8 cellular contexts compared by ENCODE assay signal in genomic region chr1:197773856-197774255, GRCh38. TPM values are rescaled to one million over a fixed set of nuclear protein-coding genes. Genes with fewer than 3 reads are reported as not detected.
DNase-seq lines count a peak whose midpoint lies in the region; ATAC-seq and TF ChIP-seq lines count a peak whose summit lies in the region.

No MANE protein-coding gene starts in this region.

- H3K9me2 ChIP-seq in MM.1S (replicated peaks; ENCODE audit: insufficient read depth, low read length): no peaks in the 10 kb centered on the region

- no peaks in the 10 kb centered on the region for H4K20me1 ChIP-seq in MM.1S (ENCODE audit: insufficient read depth, low read length)

- H3K9ac ChIP-seq in MM.1S (ENCODE audit: low read length): peak overlapping the region; percentile 70
- no peak overlapping the region for H3K9ac ChIP-seq in mesendoderm (ENCODE audit: low read length)

- H3K23ac ChIP-seq in mesendoderm (ENCODE audit: low read length): no peak overlapping the region

- no peaks in the 10 kb centered on the region for H3K9me3 Mint-ChIP-seq in CD4-positive, CD25-positive, alpha-beta regulatory T cell
- no peaks in the 10 kb centered on the region for H3K9me3 Mint-ChIP-seq in natural killer cell treated with Interleukin-12 subunit alpha and Interleukin-12 subunit beta and Interleukin-15 and Interleukin-18, amount 100 ng/mL, for 72 hours

- no peak overlapping the region for H2AFZ ChIP-seq in MM.1S (ENCODE audit: low read length)

- no CpG with 5 or more reads among the region's 2 CpGs for WGBS in mesendoderm (ENCODE audit: extremely low coverage, insufficient coverage, low lambda C conversion rate)

- H3K27ac Mint-ChIP-seq in CD4-positive, CD25-positive, alpha-beta regulatory T cell: peak overlapping the region in 2 of 3 donors; percentile 82 to 93
- peak overlapping the region; percentile 93 to 99 for H3K27ac Mint-ChIP-seq in natural killer cell treated with Interleukin-12 subunit alpha and Interleukin-12 subunit beta and Interleukin-15 and Interleukin-18, amount 100 ng/mL, for 72 hours

- TF ChIP-seq CTCF in MM.1S (IDR thresholded peaks at IDR 0.05; ENCODE audit: low read length): no peak
- TF ChIP-seq CTCF in GM10266 (IDR thresholded peaks at IDR 0.05; ENCODE audit: control insufficient read depth, insufficient read depth, low read depth, missing control alignments): no peak

- ATAC-seq in CD4-positive, CD25-positive, alpha-beta regulatory T cell (ENCODE audit: low read depth in 2 of 2): no peak
- no peak for ATAC-seq in natural killer cell treated with Interleukin-12 subunit alpha and Interleukin-12 subunit beta and Interleukin-15 and Interleukin-18, amount 100 ng/mL, for 72 hours

- no peak overlapping the region for H4K5ac ChIP-seq in mesendoderm (ENCODE audit: low read length)

- H3K79me1 ChIP-seq in mesendoderm (ENCODE audit: low read length): no peaks in the 10 kb centered on the region

- H3K4me3 Mint-ChIP-seq in CD4-positive, CD25-positive, alpha-beta regulatory T cell: peak overlapping the region; percentile 90 to 94 (median 92)
- H3K4me3 Mint-ChIP-seq in natural killer cell treated with Interleukin-12 subunit alpha and Interleukin-12 subunit beta and Interleukin-15 and Interleukin-18, amount 100 ng/mL, for 72 hours: peak overlapping the region; percentile 95

- no peak for DNase-seq in CD4-positive, CD25-positive, alpha-beta regulatory T cell
- peak; percentile 20 for DNase-seq in MM.1S
- DNase-seq in cerebellar cortex (ENCODE audit: low spot score): peak; percentile 6
- no peak for DNase-seq in natural killer cell treated with Interleukin-12 subunit alpha and Interleukin-12 subunit beta and Interleukin-15 and Interleukin-18, amount 100 ng/mL, for 72 hours (ENCODE audit: low spot score)
- DNase-seq in substantia nigra (lab: John Stamatoyannopoulos, UW): no peak
- DNase-seq in mesendoderm: no peak
- no peak for DNase-seq in GM10266 (ENCODE audit: extremely low spot score)
- no peak for DNase-seq in stimulated activated naive CD4-positive, alpha-beta T cell (lab: John Stamatoyannopoulos, UW)

- H3K18ac ChIP-seq in mesendoderm (ENCODE audit: low read length): no peak overlapping the region

- no peak overlapping the region for H2BK120ac ChIP-seq in mesendoderm (ENCODE audit: low read depth, low read length)

- H2AK5ac ChIP-seq in mesendoderm (ENCODE audit: low read length): no peak overlapping the region

- peaks cover 67% of the 10 kb centered on the region for H3K4me1 ChIP-seq in CD4-positive, CD25-positive, alpha-beta regulatory T cell (ENCODE audit: control insufficient read depth, insufficient read depth, low read length, poor library complexity, severe bottlenecking)
- H3K4me1 ChIP-seq in MM.1S (ENCODE audit: low read length) (peaks cover 54% of the 10 kb centered on the region), mesendoderm (ENCODE audit: control insufficient read depth, low read depth, low read length) (no peaks in the 10 kb centered on the region)

- no peaks in the 10 kb centered on the region for H3K27me3 ChIP-seq in CD4-positive, CD25-positive, alpha-beta regulatory T cell (ENCODE audit: control insufficient read depth, insufficient read depth, low read length)
- H3K27me3 ChIP-seq in MM.1S (replicated peaks; ENCODE audit: insufficient read depth, low read length) (no peaks in the 10 kb centered on the region), mesendoderm (ENCODE audit: insufficient read depth, low read length, poor library complexity) (no peaks in the 10 kb centered on the region)

- H2BK15ac ChIP-seq in mesendoderm (replicated peaks; ENCODE audit: low read depth): no peak overlapping the region

- H3K4me2 ChIP-seq in MM.1S (ENCODE audit: low read depth, low read length) (peak overlapping the region; percentile 84), mesendoderm (ENCODE audit: low read length) (no peak overlapping the region)

- peak overlapping the region; percentile 87 for H3K27ac ChIP-seq in CD4-positive, CD25-positive, alpha-beta regulatory T cell (ENCODE audit: insufficient read depth, low read length, poor library complexity, severe bottlenecking)
- H3K27ac ChIP-seq in MM.1S (ENCODE audit: low read length) (peak overlapping the region; percentile 90; the same call in 1 of the 2 replicates), substantia nigra (ENCODE audit: low read depth, low read length, poor library complexity, severe bottlenecking) (no peak overlapping the region), mesendoderm (ENCODE audit: low read depth, low read length) (no peak overlapping the region)

- no peaks in the 10 kb centered on the region for H3K9me3 ChIP-seq in CD4-positive, CD25-positive, alpha-beta regulatory T cell (ENCODE audit: control insufficient read depth in 2 of 2, low read length in 2 of 2)
- H3K9me3 ChIP-seq in MM.1S (replicated peaks; ENCODE audit: insufficient read depth, low read length): no peaks in the 10 kb centered on the region

- H3K4me1 Mint-ChIP-seq in CD4-positive, CD25-positive, alpha-beta regulatory T cell: peaks cover 53 to 78% (median 61%) of the 10 kb centered on the region in 4 donors
- H3K4me1 Mint-ChIP-seq in natural killer cell treated with Interleukin-12 subunit alpha and Interleukin-12 subunit beta and Interleukin-15 and Interleukin-18, amount 100 ng/mL, for 72 hours (ENCODE audit: low read depth in 2 of 2): peaks cover 53 to 74% of the 10 kb centered on the region in 2 donors

- H3K79me2 ChIP-seq in MM.1S (ENCODE audit: low read length): peaks cover 55% of the 10 kb centered on the region
- H3K79me2 ChIP-seq in mesendoderm (ENCODE audit: control insufficient read depth, insufficient read depth, low read length): no peaks in the 10 kb centered on the region

- H3K36me3 ChIP-seq in CD4-positive, CD25-positive, alpha-beta regulatory T cell (ENCODE audit: control insufficient read depth, insufficient read depth, low read length): peaks cover 7% of the 10 kb centered on the region
- no peaks in the 10 kb centered on the region for H3K36me3 ChIP-seq in MM.1S (replicated peaks; ENCODE audit: insufficient read depth, low read length)
- no peaks in the 10 kb centered on the region for H3K36me3 ChIP-seq in mesendoderm (ENCODE audit: control insufficient read depth, insufficient read depth, low read length)

- no peak overlapping the region for H3K4ac ChIP-seq in mesendoderm (ENCODE audit: low read depth, low read length)

- no peak overlapping the region for H4K8ac ChIP-seq in mesendoderm (ENCODE audit: low read depth, low read length)

- no peak overlapping the region for H2BK5ac ChIP-seq in mesendoderm (ENCODE audit: low read length)

- H3F3A ChIP-seq in MM.1S (ENCODE audit: insufficient read depth, low read length): peaks cover 74% of the 10 kb centered on the region

- no peak overlapping the region for H3K56ac ChIP-seq in mesendoderm (ENCODE audit: low read length)

- H3K4me3 ChIP-seq in CD4-positive, CD25-positive, alpha-beta regulatory T cell (ENCODE audit: low read depth, low read length): peak overlapping the region; percentile 99
- H3K4me3 ChIP-seq in MM.1S (ENCODE audit: low read length) (peak overlapping the region; percentile 67), mesendoderm (ENCODE audit: low read length) (no peak overlapping the region)

- no peaks in the 10 kb centered on the region for H3K27me3 Mint-ChIP-seq in CD4-positive, CD25-positive, alpha-beta regulatory T cell
- H3K27me3 Mint-ChIP-seq in natural killer cell treated with Interleukin-12 subunit alpha and Interleukin-12 subunit beta and Interleukin-15 and Interleukin-18, amount 100 ng/mL, for 72 hours: no peaks in the 10 kb centered on the region

- H3K36me3 Mint-ChIP-seq in CD4-positive, CD25-positive, alpha-beta regulatory T cell: peaks cover 6% of the 10 kb centered on the region
- peaks cover 6% of the 10 kb centered on the region for H3K36me3 Mint-ChIP-seq in natural killer cell treated with Interleukin-12 subunit alpha and Interleukin-12 subunit beta and Interleukin-15 and Interleukin-18, amount 100 ng/mL, for 72 hours

RNA-seq across cellular contexts. Expression of gene DENND1B, which starts 1.4 kb away (rescaled TPM):
- 45.5 TPM for total RNA-seq in CD4-positive, CD25-positive, alpha-beta regulatory T cell
- 10 to 100 TPM; 13.8 to 20.9 (median 16.5) TPM for polyA plus RNA-seq in CD4-positive, CD25-positive, alpha-beta regulatory T cell
- total RNA-seq in natural killer cell treated with Interleukin-12 subunit alpha and Interleukin-12 subunit beta and Interleukin-15 and Interleukin-18, amount 100 ng/mL, for 72 hours: 10 to 100 TPM; 26.1 to 27.7 TPM
- polyA plus RNA-seq in mesendoderm (2013, experiment 1 of 2): 1.2 TPM
- 1.2 TPM for polyA plus RNA-seq in mesendoderm (2013, experiment 2 of 2)

Comparison
In these comparisons a context has a peak if more than half of its experiments do, and no peak if none do; other contexts are left out.
1. DNase-seq: peak in MM.1S (single experiment) and cerebellar cortex (single experiment); none in CD4-positive, CD25-positive, alpha-beta regulatory T cell (0 of 3), natural killer cell treated with Interleukin-12 subunit alpha and Interleukin-12 subunit beta and Interleukin-15 and Interleukin-18, amount 100 ng/mL, for 72 hours (single experiment), substantia nigra (0 of 49), mesendoderm (single experiment), GM10266 (single experiment) and stimulated activated naive CD4-positive, alpha-beta T cell (0 of 6).
2. H3K27ac ChIP-seq: peak in CD4-positive, CD25-positive, alpha-beta regulatory T cell (single experiment) and MM.1S (single experiment); none in substantia nigra (single experiment) and mesendoderm (single experiment).